Comparison of ENCODE assay signal across 18 cellular contexts in the genomic region with DNA sequence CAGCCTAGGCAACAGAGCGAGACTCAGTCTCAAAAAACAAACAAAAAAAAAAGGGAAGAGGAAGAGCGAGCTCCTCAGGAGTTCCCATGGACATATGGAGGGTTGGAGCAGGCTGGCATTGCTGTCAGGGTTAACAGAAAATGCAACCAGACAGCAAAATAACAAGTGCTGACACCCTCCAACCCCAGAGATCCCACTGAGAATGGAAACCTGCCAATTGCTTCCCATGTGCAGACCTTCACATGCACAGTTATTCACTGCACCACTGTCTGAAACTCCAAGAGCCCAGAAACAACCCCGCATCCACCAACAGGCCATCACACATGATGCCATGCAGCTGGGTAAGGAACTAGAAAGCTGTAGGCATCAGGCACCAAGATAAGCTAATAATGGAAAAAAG. TPM values are rescaled to one million over a fixed set of nuclear protein-coding genes. Genes with fewer than 3 reads are reported as not detected.
"Had no signal": no experiment of that assay in that cellular context is flagged by ENCODE, and none has a peak within 500 bp of the region (broad histone marks: within the 10 kb centered on the region; RNA-seq: fewer than 3 reads in every experiment).

No MANE protein-coding gene starts in this region.

- H3K9me3 ChIP-seq: heart right ventricle, mucosa of descending colon, right atrium auricular region, sigmoid colon, uterus had no signal

- FAIRE-seq: endometrium, frontal cortex, islet of Langerhans had no signal

- DNase-seq: effector memory CD4-positive, alpha-beta T cell; heart right ventricle; hypothalamus; mammary epithelial cell; mucosa of descending colon; naive thymus-derived CD8-positive, alpha-beta T cell; sigmoid colon; stimulated activated CD4-positive, alpha-beta T cell treated with anti-CD3 and anti-CD28 coated beads, Interleukin-12 subunit alpha, Interleukin-12 subunit beta, amount 100 ng/mL, for 4 hours; stimulated activated naive CD4-positive, alpha-beta T cell treated with Interleukin-2 at 50 U/mL for 16 hours; trophoblast cell; uterus had no signal

- H3K4me3 ChIP-seq: heart right ventricle, mucosa of descending colon, right atrium auricular region, sigmoid colon, skin epidermis, uterus had no signal

- H3K27me3 ChIP-seq: right atrium auricular region, sigmoid colon, uterus had no signal

- H3K36me3 ChIP-seq: heart right ventricle, right atrium auricular region, sigmoid colon, uterus had no signal

- H3K4me1 ChIP-seq: heart right ventricle, right atrium auricular region, sigmoid colon, uterus had no signal

- H3K27ac ChIP-seq: heart right ventricle, right atrium auricular region, sigmoid colon, skin epidermis, uterus had no signal

RNA-seq across cellular contexts. Expression of gene TFCP2L1, which starts 43.5 kb away (rescaled TPM):
- total RNA-seq: fibroblast of lung; naive thymus-derived CD8-positive, alpha-beta T cell; osteocyte had no signal
- polyA plus RNA-seq: fibroblast of lung had no signal
